In the genomic region with DNA sequence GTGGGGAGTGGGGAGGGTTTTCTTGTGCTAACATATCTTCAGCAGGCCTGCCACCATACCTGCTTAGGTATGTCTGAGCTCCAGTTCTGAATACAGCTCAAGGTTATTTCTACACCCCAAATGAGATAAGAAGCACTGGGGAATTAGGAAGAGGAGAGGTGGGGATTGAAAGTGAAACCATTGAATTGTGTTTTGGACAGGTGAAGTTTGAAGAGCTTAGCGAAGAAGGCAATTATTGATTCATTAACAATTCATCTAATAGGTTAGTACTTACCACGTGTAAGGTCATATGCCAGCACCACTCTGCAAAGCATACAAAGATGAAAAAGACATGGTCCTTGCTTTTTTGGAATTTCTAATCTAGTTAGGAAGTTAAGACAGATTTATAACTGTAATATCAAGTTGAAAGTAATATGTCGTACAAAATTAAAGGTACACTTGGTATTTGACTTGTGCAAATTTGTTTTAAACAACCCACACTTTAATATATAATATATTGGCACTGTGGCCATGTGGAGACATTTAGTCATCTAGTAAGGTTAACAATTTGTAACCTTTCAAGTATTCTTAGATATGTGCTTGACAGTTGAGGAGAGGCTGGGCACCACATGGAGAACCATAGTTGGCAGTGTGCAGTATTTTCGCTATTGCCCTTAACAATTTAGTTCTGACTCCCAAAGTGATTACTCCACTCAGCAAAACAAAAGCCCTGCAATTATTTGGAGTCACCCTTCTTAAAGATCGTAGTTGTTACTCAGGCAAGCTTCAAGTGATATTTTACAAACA, we compare ENCODE assay signal across 2 cellular contexts.
TF ChIP-seq lines count a peak whose summit lies in the region.

No MANE protein-coding gene starts in this region.

TF ChIP-seq in liver, 16 proteins besides CTCF, POLR2A, EP300 and RAD21:
- TF ChIP-seq, protein P1, sequence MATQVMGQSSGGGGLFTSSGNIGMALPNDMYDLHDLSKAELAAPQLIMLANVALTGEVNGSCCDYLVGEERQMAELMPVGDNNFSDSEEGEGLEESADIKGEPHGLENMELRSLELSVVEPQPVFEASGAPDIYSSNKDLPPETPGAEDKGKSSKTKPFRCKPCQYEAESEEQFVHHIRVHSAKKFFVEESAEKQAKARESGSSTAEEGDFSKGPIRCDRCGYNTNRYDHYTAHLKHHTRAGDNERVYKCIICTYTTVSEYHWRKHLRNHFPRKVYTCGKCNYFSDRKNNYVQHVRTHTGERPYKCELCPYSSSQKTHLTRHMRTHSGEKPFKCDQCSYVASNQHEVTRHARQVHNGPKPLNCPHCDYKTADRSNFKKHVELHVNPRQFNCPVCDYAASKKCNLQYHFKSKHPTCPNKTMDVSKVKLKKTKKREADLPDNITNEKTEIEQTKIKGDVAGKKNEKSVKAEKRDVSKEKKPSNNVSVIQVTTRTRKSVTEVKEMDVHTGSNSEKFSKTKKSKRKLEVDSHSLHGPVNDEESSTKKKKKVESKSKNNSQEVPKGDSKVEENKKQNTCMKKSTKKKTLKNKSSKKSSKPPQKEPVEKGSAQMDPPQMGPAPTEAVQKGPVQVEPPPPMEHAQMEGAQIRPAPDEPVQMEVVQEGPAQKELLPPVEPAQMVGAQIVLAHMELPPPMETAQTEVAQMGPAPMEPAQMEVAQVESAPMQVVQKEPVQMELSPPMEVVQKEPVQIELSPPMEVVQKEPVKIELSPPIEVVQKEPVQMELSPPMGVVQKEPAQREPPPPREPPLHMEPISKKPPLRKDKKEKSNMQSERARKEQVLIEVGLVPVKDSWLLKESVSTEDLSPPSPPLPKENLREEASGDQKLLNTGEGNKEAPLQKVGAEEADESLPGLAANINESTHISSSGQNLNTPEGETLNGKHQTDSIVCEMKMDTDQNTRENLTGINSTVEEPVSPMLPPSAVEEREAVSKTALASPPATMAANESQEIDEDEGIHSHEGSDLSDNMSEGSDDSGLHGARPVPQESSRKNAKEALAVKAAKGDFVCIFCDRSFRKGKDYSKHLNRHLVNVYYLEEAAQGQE (IDR thresholded peaks at IDR 0.05): no peak
- TF ChIP-seq FOXA1 (IDR thresholded peaks at IDR 0.05): no peak
- no peak for TF ChIP-seq GABPA (IDR thresholded peaks at IDR 0.05 in 1 of 2, conservative IDR thresholded peaks at IDR 0.05 in 1 of 2)
- peak; percentile 1 for TF ChIP-seq TAF1 (conservative IDR thresholded peaks at IDR 0.05)
- no peak for TF ChIP-seq FOXA2 (IDR thresholded peaks at IDR 0.05)

TF ChIP-seq in HepG2, 621 proteins besides CTCF, POLR2A, EP300 and RAD21:
- TF ChIP-seq, protein P2, sequence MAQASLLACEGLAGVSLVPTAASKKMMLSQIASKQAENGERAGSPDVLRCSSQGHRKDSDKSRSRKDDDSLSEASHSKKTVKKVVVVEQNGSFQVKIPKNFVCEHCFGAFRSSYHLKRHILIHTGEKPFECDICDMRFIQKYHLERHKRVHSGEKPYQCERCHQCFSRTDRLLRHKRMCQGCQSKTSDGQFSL (CRISPR knock-in tag; IDR thresholded peaks at IDR 0.05): no peak
- TF ChIP-seq, protein P3, sequence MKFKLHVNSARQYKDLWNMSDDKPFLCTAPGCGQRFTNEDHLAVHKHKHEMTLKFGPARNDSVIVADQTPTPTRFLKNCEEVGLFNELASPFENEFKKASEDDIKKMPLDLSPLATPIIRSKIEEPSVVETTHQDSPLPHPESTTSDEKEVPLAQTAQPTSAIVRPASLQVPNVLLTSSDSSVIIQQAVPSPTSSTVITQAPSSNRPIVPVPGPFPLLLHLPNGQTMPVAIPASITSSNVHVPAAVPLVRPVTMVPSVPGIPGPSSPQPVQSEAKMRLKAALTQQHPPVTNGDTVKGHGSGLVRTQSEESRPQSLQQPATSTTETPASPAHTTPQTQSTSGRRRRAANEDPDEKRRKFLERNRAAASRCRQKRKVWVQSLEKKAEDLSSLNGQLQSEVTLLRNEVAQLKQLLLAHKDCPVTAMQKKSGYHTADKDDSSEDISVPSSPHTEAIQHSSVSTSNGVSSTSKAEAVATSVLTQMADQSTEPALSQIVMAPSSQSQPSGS (CRISPR knock-in tag; IDR thresholded peaks at IDR 0.05): no peak
- TF ChIP-seq ZNF891 (CRISPR knock-in tag; IDR thresholded peaks at IDR 0.05): no peak
- TF ChIP-seq FOXP1 (IDR thresholded peaks at IDR 0.05): no peak
- TF ChIP-seq FOXP1 (CRISPR knock-in tag; IDR thresholded peaks at IDR 0.05): no peak
- TF ChIP-seq, protein P4, sequence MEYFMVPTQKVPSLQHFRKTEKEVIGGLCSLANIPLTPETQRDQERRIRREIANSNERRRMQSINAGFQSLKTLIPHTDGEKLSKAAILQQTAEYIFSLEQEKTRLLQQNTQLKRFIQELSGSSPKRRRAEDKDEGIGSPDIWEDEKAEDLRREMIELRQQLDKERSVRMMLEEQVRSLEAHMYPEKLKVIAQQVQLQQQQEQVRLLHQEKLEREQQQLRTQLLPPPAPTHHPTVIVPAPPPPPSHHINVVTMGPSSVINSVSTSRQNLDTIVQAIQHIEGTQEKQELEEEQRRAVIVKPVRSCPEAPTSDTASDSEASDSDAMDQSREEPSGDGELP (IDR thresholded peaks at IDR 0.05; ENCODE audit: borderline replicate concordance, low read depth): no peak
- TF ChIP-seq IKZF4 (CRISPR knock-in tag; IDR thresholded peaks at IDR 0.05; ENCODE audit: borderline replicate concordance, low read depth, not compliant biosample characterization): no peak
- TF ChIP-seq ZNF260 (CRISPR knock-in tag; IDR thresholded peaks at IDR 0.05; ENCODE audit: borderline replicate concordance, low read depth): no peak
- TF ChIP-seq, protein P5, sequence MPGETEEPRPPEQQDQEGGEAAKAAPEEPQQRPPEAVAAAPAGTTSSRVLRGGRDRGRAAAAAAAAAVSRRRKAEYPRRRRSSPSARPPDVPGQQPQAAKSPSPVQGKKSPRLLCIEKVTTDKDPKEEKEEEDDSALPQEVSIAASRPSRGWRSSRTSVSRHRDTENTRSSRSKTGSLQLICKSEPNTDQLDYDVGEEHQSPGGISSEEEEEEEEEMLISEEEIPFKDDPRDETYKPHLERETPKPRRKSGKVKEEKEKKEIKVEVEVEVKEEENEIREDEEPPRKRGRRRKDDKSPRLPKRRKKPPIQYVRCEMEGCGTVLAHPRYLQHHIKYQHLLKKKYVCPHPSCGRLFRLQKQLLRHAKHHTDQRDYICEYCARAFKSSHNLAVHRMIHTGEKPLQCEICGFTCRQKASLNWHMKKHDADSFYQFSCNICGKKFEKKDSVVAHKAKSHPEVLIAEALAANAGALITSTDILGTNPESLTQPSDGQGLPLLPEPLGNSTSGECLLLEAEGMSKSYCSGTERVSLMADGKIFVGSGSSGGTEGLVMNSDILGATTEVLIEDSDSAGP (CRISPR knock-in tag; IDR thresholded peaks at IDR 0.05; ENCODE audit: borderline replicate concordance): no peak
- no peak for TF ChIP-seq ZNF101 (CRISPR knock-in tag; IDR thresholded peaks at IDR 0.05; ENCODE audit: borderline replicate concordance, low read depth)
- no peak for TF ChIP-seq ZNF598 (CRISPR knock-in tag; IDR thresholded peaks at IDR 0.05; ENCODE audit: borderline replicate concordance)
- TF ChIP-seq, protein P6, sequence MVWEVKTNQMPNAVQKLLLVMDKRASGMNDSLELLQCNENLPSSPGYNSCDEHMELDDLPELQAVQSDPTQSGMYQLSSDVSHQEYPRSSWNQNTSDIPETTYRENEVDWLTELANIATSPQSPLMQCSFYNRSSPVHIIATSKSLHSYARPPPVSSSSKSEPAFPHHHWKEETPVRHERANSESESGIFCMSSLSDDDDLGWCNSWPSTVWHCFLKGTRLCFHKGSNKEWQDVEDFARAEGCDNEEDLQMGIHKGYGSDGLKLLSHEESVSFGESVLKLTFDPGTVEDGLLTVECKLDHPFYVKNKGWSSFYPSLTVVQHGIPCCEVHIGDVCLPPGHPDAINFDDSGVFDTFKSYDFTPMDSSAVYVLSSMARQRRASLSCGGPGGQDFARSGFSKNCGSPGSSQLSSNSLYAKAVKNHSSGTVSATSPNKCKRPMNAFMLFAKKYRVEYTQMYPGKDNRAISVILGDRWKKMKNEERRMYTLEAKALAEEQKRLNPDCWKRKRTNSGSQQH (CRISPR knock-in tag; IDR thresholded peaks at IDR 0.05; ENCODE audit: low read depth): no peak
- TF ChIP-seq, protein P7, sequence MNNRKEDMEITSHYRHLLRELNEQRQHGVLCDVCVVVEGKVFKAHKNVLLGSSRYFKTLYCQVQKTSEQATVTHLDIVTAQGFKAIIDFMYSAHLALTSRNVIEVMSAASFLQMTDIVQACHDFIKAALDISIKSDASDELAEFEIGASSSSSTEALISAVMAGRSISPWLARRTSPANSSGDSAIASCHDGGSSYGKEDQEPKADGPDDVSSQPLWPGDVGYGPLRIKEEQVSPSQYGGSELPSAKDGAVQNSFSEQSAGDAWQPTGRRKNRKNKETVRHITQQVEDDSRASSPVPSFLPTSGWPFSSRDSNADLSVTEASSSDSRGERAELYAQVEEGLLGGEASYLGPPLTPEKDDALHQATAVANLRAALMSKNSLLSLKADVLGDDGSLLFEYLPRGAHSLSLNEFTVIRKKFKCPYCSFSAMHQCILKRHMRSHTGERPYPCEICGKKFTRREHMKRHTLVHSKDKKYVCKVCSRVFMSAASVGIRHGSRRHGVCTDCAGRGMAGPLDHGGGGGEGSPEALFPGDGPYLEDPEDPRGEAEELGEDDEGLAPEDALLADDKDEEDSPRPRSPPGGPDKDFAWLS (CRISPR knock-in tag; IDR thresholded peaks at IDR 0.05; ENCODE audit: borderline replicate concordance): no peak
- TF ChIP-seq ZSCAN25 (CRISPR knock-in tag; IDR thresholded peaks at IDR 0.05): no peak
- TF ChIP-seq, protein P8, sequence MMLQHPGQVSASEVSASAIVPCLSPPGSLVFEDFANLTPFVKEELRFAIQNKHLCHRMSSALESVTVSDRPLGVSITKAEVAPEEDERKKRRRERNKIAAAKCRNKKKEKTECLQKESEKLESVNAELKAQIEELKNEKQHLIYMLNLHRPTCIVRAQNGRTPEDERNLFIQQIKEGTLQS (CRISPR knock-in tag; IDR thresholded peaks at IDR 0.05): no peak
- TF ChIP-seq MAZ (IDR thresholded peaks at IDR 0.05; ENCODE audit: borderline replicate concordance, low read depth, low read length): no peak
- TF ChIP-seq MAZ (CRISPR knock-in tag; IDR thresholded peaks at IDR 0.05; ENCODE audit: low read depth): no peak
- no peak for TF ChIP-seq ZKSCAN8 (CRISPR knock-in tag; IDR thresholded peaks at IDR 0.05; ENCODE audit: borderline replicate concordance)
- no peak for TF ChIP-seq SRSF1 (optimal IDR thresholded peaks at IDR 0.05; ENCODE audit: low read depth, low read length)
- TF ChIP-seq, protein P9, sequence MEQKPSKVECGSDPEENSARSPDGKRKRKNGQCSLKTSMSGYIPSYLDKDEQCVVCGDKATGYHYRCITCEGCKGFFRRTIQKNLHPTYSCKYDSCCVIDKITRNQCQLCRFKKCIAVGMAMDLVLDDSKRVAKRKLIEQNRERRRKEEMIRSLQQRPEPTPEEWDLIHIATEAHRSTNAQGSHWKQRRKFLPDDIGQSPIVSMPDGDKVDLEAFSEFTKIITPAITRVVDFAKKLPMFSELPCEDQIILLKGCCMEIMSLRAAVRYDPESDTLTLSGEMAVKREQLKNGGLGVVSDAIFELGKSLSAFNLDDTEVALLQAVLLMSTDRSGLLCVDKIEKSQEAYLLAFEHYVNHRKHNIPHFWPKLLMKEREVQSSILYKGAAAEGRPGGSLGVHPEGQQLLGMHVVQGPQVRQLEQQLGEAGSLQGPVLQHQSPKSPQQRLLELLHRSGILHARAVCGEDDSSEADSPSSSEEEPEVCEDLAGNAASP (CRISPR knock-in tag; IDR thresholded peaks at IDR 0.05; ENCODE audit: borderline replicate concordance): no peak
- TF ChIP-seq RFX5 (IDR thresholded peaks at IDR 0.05; ENCODE audit: low read depth, low read length): no peak
